In genomic region chr7:95537483-95537882, GRCh38 we compare ENCODE assay signal across 40 cellular contexts. TPM values are rescaled to one million over a fixed set of nuclear protein-coding genes. Genes with fewer than 3 reads are reported as not detected.
"Had no signal": no experiment of that assay in that cellular context is flagged by ENCODE, and none has a peak within 500 bp of the region (broad histone marks: within the 10 kb centered on the region; RNA-seq: fewer than 3 reads in every experiment).

No MANE protein-coding gene starts in this region.

- ATAC-seq: activated CD4-positive, CD25-positive, alpha-beta regulatory T cell treated with anti-CD3 and anti-CD28 coated beads, Interleukin-2, amount 50 U/mL, for 24 hours; activated CD8-positive, alpha-beta memory T cell treated with anti-CD3 and anti-CD28 coated beads, Interleukin-2, amount 10 ng/mL, durations not matched to agents 7 days and 5 days; activated CD8-positive, alpha-beta T cell treated with anti-CD3 and anti-CD28 coated beads, Interleukin-2, amount 10 ng/mL, durations not matched to agents 7 days and 5 days; activated naive CD8-positive, alpha-beta T cell treated with anti-CD3 and anti-CD28 coated beads, Interleukin-2, amount 50 U/mL, for 24 hours; body of pancreas; effector memory CD8-positive, alpha-beta T cell; gastroesophageal sphincter; T-cell had no signal

- H3K27me3 Mint-ChIP-seq: activated naive CD4-positive, alpha-beta T cell treated with anti-CD3 and anti-CD28 coated beads, Interleukin-2, amount 50 U/mL, for 24 hours had no signal

- H3K36me3 ChIP-seq: adrenal gland, esophagus squamous epithelium, gastroesophageal sphincter, WERI-Rb-1 had no signal

- H3K36me3 Mint-ChIP-seq: activated CD4-positive, alpha-beta memory T cell treated with anti-CD3 and anti-CD28 coated beads for 36 hours; activated CD8-positive, alpha-beta memory T cell treated with anti-CD3 and anti-CD28 coated beads, Interleukin-2, amount 10 ng/mL, durations not matched to agents 7 days and 5 days; activated naive CD4-positive, alpha-beta T cell treated with anti-CD3 and anti-CD28 coated beads, Interleukin-2, amount 50 U/mL, for 24 hours; activated naive CD8-positive, alpha-beta T cell treated with anti-CD3 and anti-CD28 coated beads for 36 hours; T-cell had no signal

- H3K4me1 ChIP-seq: body of pancreas, gastroesophageal sphincter had no signal

- H3K27me3 ChIP-seq: adrenal gland, body of pancreas, esophagus squamous epithelium, gastroesophageal sphincter had no signal

- H3K9me3 Mint-ChIP-seq: activated B cell treated with CpG ODN at 0.5 μM for 24 hours; activated CD4-positive, alpha-beta memory T cell treated with anti-CD3 and anti-CD28 coated beads for 36 hours; activated naive CD4-positive, alpha-beta T cell treated with anti-CD3 and anti-CD28 coated beads for 36 hours; activated naive CD4-positive, alpha-beta T cell treated with anti-CD3 and anti-CD28 coated beads, Interleukin-2, amount 50 U/mL, for 24 hours; activated naive CD8-positive, alpha-beta T cell treated with anti-CD3 and anti-CD28 coated beads for 36 hours; activated naive CD8-positive, alpha-beta T cell treated with anti-CD3 and anti-CD28 coated beads, Interleukin-2, amount 50 U/mL, for 24 hours; activated T-helper 1 cell treated with anti-CD3 and anti-CD28 coated beads, Interleukin-12 subunit alpha, Interleukin-12 subunit beta, Interleukin-2, Interleukin-4 antibody, amounts not matched to agents 30 ng/mL and 10 ng/mL and 1 ng/mL, durations not matched to agents 14 hours and 24 hours and 36 hours; activated T-helper 2 cell treated with anti-CD3 and anti-CD28 coated beads, Interferon-gamma antibody, Interleukin-2, Interleukin-4, amounts not matched to agents 10 μg/mL and 5 μg/mL and 100 μg/mL, durations not matched to agents 14 hours and 24 hours and 36 hours; T-cell; T-helper 1 cell treated with Interleukin-12 subunit alpha and Interleukin-12 subunit beta and Interleukin-4 antibody, amounts not matched to agents 30 μg/mL and 1 μg/mL, for 36 hours had no signal

- H3K27ac Mint-ChIP-seq: activated B cell treated with CpG ODN at 0.5 μM for 24 hours; activated CD4-positive, alpha-beta memory T cell treated with anti-CD3 and anti-CD28 coated beads for 36 hours; activated CD8-positive, alpha-beta memory T cell treated with anti-CD3 and anti-CD28 coated beads, Interleukin-2, amount 10 ng/mL, durations not matched to agents 7 days and 5 days; activated CD8-positive, alpha-beta T cell treated with anti-CD3 and anti-CD28 coated beads, Interleukin-2, amount 10 ng/mL, durations not matched to agents 7 days and 5 days; activated naive CD4-positive, alpha-beta T cell treated with anti-CD3 and anti-CD28 coated beads for 36 hours; activated naive CD4-positive, alpha-beta T cell treated with anti-CD3 and anti-CD28 coated beads, Interleukin-2, amount 50 U/mL, for 24 hours; activated naive CD8-positive, alpha-beta T cell treated with anti-CD3 and anti-CD28 coated beads for 36 hours; activated naive CD8-positive, alpha-beta T cell treated with anti-CD3 and anti-CD28 coated beads, Interleukin-2, amount 50 U/mL, for 24 hours; activated T-helper 1 cell treated with anti-CD3 and anti-CD28 coated beads, Interleukin-12 subunit alpha, Interleukin-12 subunit beta, Interleukin-2, Interleukin-4 antibody, amounts not matched to agents 30 ng/mL and 10 ng/mL and 1 ng/mL, durations not matched to agents 14 hours and 24 hours and 36 hours; activated T-helper 2 cell treated with anti-CD3 and anti-CD28 coated beads, Interferon-gamma antibody, Interleukin-2, Interleukin-4, amounts not matched to agents 10 μg/mL and 5 μg/mL and 100 μg/mL, durations not matched to agents 14 hours and 24 hours and 36 hours; effector memory CD8-positive, alpha-beta T cell; T-cell; T-helper 1 cell treated with Interleukin-12 subunit alpha and Interleukin-12 subunit beta and Interleukin-4 antibody, amounts not matched to agents 30 μg/mL and 1 μg/mL, for 36 hours had no signal

- DNase-seq: activated B cell treated with CpG ODN at 0.5 μM for 24 hours; activated CD4-positive, alpha-beta memory T cell treated with anti-CD3 and anti-CD28 coated beads for 36 hours; activated CD4-positive, alpha-beta T cell treated with anti-CD3 and anti-CD28 coated beads for 48 hours; activated CD8-positive, alpha-beta memory T cell treated with anti-CD3 and anti-CD28 coated beads, Interleukin-2, amount 10 ng/mL, durations not matched to agents 7 days and 5 days; activated CD8-positive, alpha-beta memory T cell treated with anti-CD3 and anti-CD28 coated beads, Interleukin-2, amount 50 U/mL, for 4 hours; activated CD8-positive, alpha-beta T cell treated with anti-CD3 and anti-CD28 coated beads, Interleukin-2, amount 10 ng/mL, durations not matched to agents 7 days and 5 days; activated effector memory CD4-positive, alpha-beta T cell treated with anti-CD3 and anti-CD28 coated beads, Interleukin-2, amount 50 U/mL, for 16 hours; activated naive CD4-positive, alpha-beta T cell treated with anti-CD3 and anti-CD28 coated beads for 36 hours; activated naive CD8-positive, alpha-beta T cell treated with anti-CD3 and anti-CD28 coated beads for 36 hours; activated naive CD8-positive, alpha-beta T cell treated with anti-CD3 and anti-CD28 coated beads, Interleukin-2, amount 50 U/mL, for 24 hours; activated T-cell treated with anti-CD3 and anti-CD28 coated beads, Interleukin-2, amount 50 U/mL, for 1 hour; activated T-cell treated with anti-CD3 and anti-CD28 coated beads, Interleukin-2, amount 50 U/mL, for 48 hours; adrenal gland; amygdala; aorta; caudate nucleus; cortex of kidney; dermis blood vessel endothelial cell; effector CD4-positive, alpha-beta T cell; effector memory CD8-positive, alpha-beta T cell; esophagus squamous epithelium; foreskin melanocyte; head of caudate nucleus; T-cell; T-helper 9 cell; WERI-Rb-1 had no signal

- H3K27ac ChIP-seq: body of pancreas, epithelial cell of prostate, esophagus squamous epithelium, gastroesophageal sphincter, WERI-Rb-1 had no signal

- H3K4me3 Mint-ChIP-seq: activated B cell treated with CpG ODN at 0.5 μM for 24 hours; activated CD4-positive, alpha-beta memory T cell treated with anti-CD3 and anti-CD28 coated beads for 36 hours; activated CD8-positive, alpha-beta memory T cell treated with anti-CD3 and anti-CD28 coated beads, Interleukin-2, amount 10 ng/mL, durations not matched to agents 7 days and 5 days; activated CD8-positive, alpha-beta T cell treated with anti-CD3 and anti-CD28 coated beads, Interleukin-2, amount 10 ng/mL, durations not matched to agents 7 days and 5 days; activated naive CD4-positive, alpha-beta T cell treated with anti-CD3 and anti-CD28 coated beads for 36 hours; activated naive CD4-positive, alpha-beta T cell treated with anti-CD3 and anti-CD28 coated beads, Interleukin-2, amount 50 U/mL, for 24 hours; activated naive CD8-positive, alpha-beta T cell treated with anti-CD3 and anti-CD28 coated beads for 36 hours; activated naive CD8-positive, alpha-beta T cell treated with anti-CD3 and anti-CD28 coated beads, Interleukin-2, amount 50 U/mL, for 24 hours; activated T-helper 1 cell treated with anti-CD3 and anti-CD28 coated beads, Interleukin-12 subunit alpha, Interleukin-12 subunit beta, Interleukin-2, Interleukin-4 antibody, amounts not matched to agents 30 ng/mL and 10 ng/mL and 1 ng/mL, durations not matched to agents 14 hours and 24 hours and 36 hours; effector memory CD8-positive, alpha-beta T cell; T-cell; T-helper 1 cell treated with Interleukin-12 subunit alpha and Interleukin-12 subunit beta and Interleukin-4 antibody, amounts not matched to agents 30 μg/mL and 1 μg/mL, for 36 hours had no signal

- H3K9me3 ChIP-seq: adrenal gland, body of pancreas, esophagus squamous epithelium, gastroesophageal sphincter had no signal

- H3K4me1 Mint-ChIP-seq: activated B cell treated with CpG ODN at 0.5 μM for 24 hours; activated CD8-positive, alpha-beta memory T cell treated with anti-CD3 and anti-CD28 coated beads, Interleukin-2, amount 10 ng/mL, durations not matched to agents 7 days and 5 days; activated naive CD4-positive, alpha-beta T cell treated with anti-CD3 and anti-CD28 coated beads, Interleukin-2, amount 50 U/mL, for 24 hours; activated naive CD8-positive, alpha-beta T cell treated with anti-CD3 and anti-CD28 coated beads for 36 hours; activated naive CD8-positive, alpha-beta T cell treated with anti-CD3 and anti-CD28 coated beads, Interleukin-2, amount 50 U/mL, for 24 hours; T-cell had no signal

- H3K4me3 ChIP-seq: adrenal gland, body of pancreas, esophagus squamous epithelium, gastroesophageal sphincter had no signal

RNA-seq across cellular contexts. Expression of gene ASB4, which starts 51.7 kb away (rescaled TPM):
- total RNA-seq: activated B cell treated with CpG ODN at 0.5 μM for 24 hours; activated CD4-positive, alpha-beta memory T cell treated with anti-CD3 and anti-CD28 coated beads for 36 hours; activated CD8-positive, alpha-beta memory T cell treated with anti-CD3 and anti-CD28 coated beads for 36 hours; activated CD8-positive, alpha-beta memory T cell treated with anti-CD3 and anti-CD28 coated beads, Interleukin-2, amount 10 ng/mL, durations not matched to agents 7 days and 5 days; activated CD8-positive, alpha-beta T cell treated with anti-CD3 and anti-CD28 coated beads, Interleukin-2, amount 10 ng/mL, durations not matched to agents 7 days and 5 days; activated naive CD4-positive, alpha-beta T cell treated with anti-CD3 and anti-CD28 coated beads for 36 hours; activated naive CD8-positive, alpha-beta T cell treated with anti-CD3 and anti-CD28 coated beads for 36 hours; activated T-helper 1 cell treated with anti-CD3 and anti-CD28 coated beads, Interleukin-12 subunit alpha, Interleukin-12 subunit beta, Interleukin-2, Interleukin-4 antibody, amounts not matched to agents 30 ng/mL and 10 ng/mL and 1 ng/mL, durations not matched to agents 14 hours and 24 hours and 36 hours; activated T-helper 2 cell treated with anti-CD3 and anti-CD28 coated beads, Interferon-gamma antibody, Interleukin-2, Interleukin-4, amounts not matched to agents 10 μg/mL and 5 μg/mL and 100 μg/mL, durations not matched to agents 14 hours and 24 hours and 36 hours; aorta; body of pancreas; chondrocyte; dermis blood vessel endothelial cell; endothelial cell of umbilical vein; fibroblast of lung; fibroblast of villous mesenchyme; gastroesophageal sphincter; T-helper 2 cell treated with Interferon-gamma antibody and Interleukin-4, amounts not matched to agents 100 ng/mL and 5 ng/mL, for 36 hours had no signal
- polyA plus RNA-seq: aorta, endothelial cell of umbilical vein, fibroblast of lung had no signal

RNA-seq across cellular contexts. Expression of gene PDK4, which starts 58.8 kb away (rescaled TPM):
- total RNA-seq: activated CD4-positive, alpha-beta memory T cell treated with anti-CD3 and anti-CD28 coated beads for 36 hours; activated CD8-positive, alpha-beta memory T cell treated with anti-CD3 and anti-CD28 coated beads for 36 hours; activated CD8-positive, alpha-beta memory T cell treated with anti-CD3 and anti-CD28 coated beads, Interleukin-2, amount 10 ng/mL, durations not matched to agents 7 days and 5 days; activated CD8-positive, alpha-beta T cell treated with anti-CD3 and anti-CD28 coated beads, Interleukin-2, amount 10 ng/mL, durations not matched to agents 7 days and 5 days; activated naive CD4-positive, alpha-beta T cell treated with anti-CD3 and anti-CD28 coated beads for 36 hours; activated naive CD8-positive, alpha-beta T cell treated with anti-CD3 and anti-CD28 coated beads for 36 hours; activated T-helper 1 cell treated with anti-CD3 and anti-CD28 coated beads, Interleukin-12 subunit alpha, Interleukin-12 subunit beta, Interleukin-2, Interleukin-4 antibody, amounts not matched to agents 30 ng/mL and 10 ng/mL and 1 ng/mL, durations not matched to agents 14 hours and 24 hours and 36 hours; activated T-helper 2 cell treated with anti-CD3 and anti-CD28 coated beads, Interferon-gamma antibody, Interleukin-2, Interleukin-4, amounts not matched to agents 10 μg/mL and 5 μg/mL and 100 μg/mL, durations not matched to agents 14 hours and 24 hours and 36 hours; T-helper 2 cell treated with Interferon-gamma antibody and Interleukin-4, amounts not matched to agents 100 ng/mL and 5 ng/mL, for 36 hours had no signal
